Comparison of ENCODE assay signal across 29 cellular contexts in the genomic region with DNA sequence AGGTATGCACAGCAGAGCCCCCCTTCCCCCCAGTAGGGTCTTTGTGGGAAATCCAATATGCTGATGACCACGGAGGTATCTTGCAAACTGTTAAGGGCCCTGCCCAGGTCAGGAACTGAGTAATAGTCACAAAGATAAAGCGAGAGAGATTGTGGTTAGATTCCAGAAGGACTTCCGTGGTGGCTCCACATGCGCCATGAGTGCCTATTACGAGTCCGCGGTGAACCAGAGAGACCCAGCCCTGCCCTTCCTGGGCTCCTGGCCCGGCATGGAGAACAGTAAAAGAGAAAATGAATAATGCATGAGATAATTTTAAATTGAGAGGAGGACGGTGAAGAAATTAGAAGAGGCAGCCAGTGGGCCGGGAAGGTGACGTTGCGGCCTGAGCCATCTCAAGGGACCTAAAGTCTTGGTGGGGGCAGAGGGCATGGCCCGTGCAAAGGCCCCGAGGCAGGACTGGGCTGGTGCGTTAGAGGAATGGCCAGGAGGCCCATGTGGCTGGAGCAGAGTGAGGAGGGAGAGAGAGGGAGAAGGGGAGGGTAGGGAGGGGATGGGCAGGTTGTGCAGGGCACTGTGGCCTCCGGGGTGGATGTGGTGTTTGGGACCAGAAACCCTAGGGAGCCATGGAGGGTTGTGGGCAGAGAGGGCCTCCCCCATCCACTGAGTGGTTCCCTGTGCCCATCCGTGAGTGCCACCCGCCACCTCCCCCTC. TPM values are rescaled to one million over a fixed set of nuclear protein-coding genes. Genes with fewer than 3 reads are reported as not detected.
DNase-seq lines count a peak whose midpoint lies in the region; ATAC-seq, FAIRE-seq and TF ChIP-seq lines count a peak whose summit lies in the region.
"Had no signal": no experiment of that assay in that cellular context is flagged by ENCODE, and none has a peak within 500 bp of the region (broad histone marks: within the 10 kb centered on the region; RNA-seq: fewer than 3 reads in every experiment).

No MANE protein-coding gene starts in this region.

- peak overlapping the region; percentile 20 for H3K4me2 ChIP-seq in keratinocyte (ENCODE audit: control insufficient read depth, extremely low read depth, insufficient read depth, low read depth, low read length)

- no peaks in the 10 kb centered on the region for H3K79me2 ChIP-seq in keratinocyte (ENCODE audit: control insufficient read depth, insufficient read depth, low read length)

- H3K27me3 ChIP-seq in keratinocyte (ENCODE audit: control insufficient read depth, extremely low read depth, insufficient read depth, low read length) = peaks cover 16% of the 10 kb centered on the region

- H2AFZ ChIP-seq in keratinocyte (ENCODE audit: control insufficient read depth, low read length) = no peak overlapping the region

- peaks cover 14% of the 10 kb centered on the region for H3K27me3 Mint-ChIP-seq in HFFc6 (ENCODE audit: insufficient read depth)

- in situ Hi-C loops in astrocyte of the spinal cord (cut with HindIII; ENCODE audit: low sequenced_read_pairs) = no loop called here

- dilution Hi-C loops in keratinocyte (cut with MboI; ENCODE audit: extremely low pct_ligation_motif_present, low sequenced_read_pairs) = no loop called here

- no peaks in the 10 kb centered on the region for H3K9me3 ChIP-seq in keratinocyte (ENCODE audit: control insufficient read depth, low read depth, low read length)
- H3K9me3 ChIP-seq: gastrocnemius medialis, neutrophil, thoracic aorta had no signal

- no peaks in the 10 kb centered on the region for H3K36me3 ChIP-seq in keratinocyte (ENCODE audit: control insufficient read depth in 2 of 2, extremely low read depth in 1 of 2, insufficient read depth in 2 of 2, low read length in 2 of 2)
- H3K36me3 ChIP-seq: gastrocnemius medialis, neutrophil, thoracic aorta had no signal

- H3K9me1 ChIP-seq in keratinocyte (ENCODE audit: control insufficient read depth, extremely low read depth, insufficient read depth, low read length) = no peaks in the 10 kb centered on the region

- TF ChIP-seq CTCF in HFFc6 (IDR thresholded peaks at IDR 0.05) = no peak
- TF ChIP-seq CTCF in astrocyte of the spinal cord (IDR thresholded peaks at IDR 0.05; ENCODE audit: low read depth, low read length) = no peak
- no peak for TF ChIP-seq CTCF in keratinocyte (optimal IDR thresholded peaks at IDR 0.05 in 1 of 3, IDR thresholded peaks at IDR 0.05 in 1 of 3, conservative IDR thresholded peaks at IDR 0.05 in 1 of 3; ENCODE audit: extremely low read depth in 1 of 3, insufficient read depth in 2 of 3, low read length in 3 of 3)

- peak overlapping the region; percentile 29; the same call in 1 of the 2 replicates for H3K4me3 Mint-ChIP-seq in HFFc6
- H3K4me3 Mint-ChIP-seq: activated T-cell treated with anti-CD3 and anti-CD28 coated beads, Interleukin-2, amount 50 U/mL, for 4 hours; memory B cell; stimulated activated memory B cell treated with anti-CD40 and anti-IgM and Interleukin-4, amounts not matched to agents 10 μg/mL and 1 μg/mL and 100 μg/mL, for 72 hours had no signal

- no peak overlapping the region for H3K27ac ChIP-seq in keratinocyte (ENCODE audit: control insufficient read depth, insufficient read depth, low read length)
- H3K27ac ChIP-seq: epithelial cell of prostate, gastrocnemius medialis, neutrophil, skin epidermis, thoracic aorta had no signal

- peak; percentile 94 for DNase-seq in Daoy (ENCODE audit: low read depth)
- peak; percentile 30 for DNase-seq in HFFc6
- peak; percentile 46 for DNase-seq in astrocyte of the spinal cord (ENCODE audit: low read depth, low spot score)
- no peak for DNase-seq in keratinocyte (ENCODE audit: low read depth, low spot score)
- no peak for DNase-seq in NCI-H187 (lab: John Stamatoyannopoulos, UW)
- DNase-seq in GM19240 (ENCODE audit: insufficient read length, low spot score) = no peak
- no peak for DNase-seq in T-helper 9 cell
- DNase-seq: activated CD8-positive, alpha-beta memory T cell treated with anti-CD3 and anti-CD28 coated beads for 24 hours; activated naive CD4-positive, alpha-beta T cell; activated T-cell treated with anti-CD3 and anti-CD28 coated beads, Interleukin-2, amount 50 U/mL, for 4 hours; cerebellar nuclear complex; DMS79; gastrocnemius medialis; KBM-7; kidney glomerular epithelial cell; NCI-H146; NCI-H2171; NCI-H69; SW 1271 had no signal

- no peak overlapping the region for H3K4me3 ChIP-seq in astrocyte of the spinal cord (ENCODE audit: low read depth, low read length)
- no peak overlapping the region for H3K4me3 ChIP-seq in keratinocyte (ENCODE audit: control insufficient read depth in 2 of 3, extremely low read depth in 1 of 3, insufficient read depth in 2 of 3, low read depth in 1 of 3, low read length in 3 of 3)
- H3K4me3 ChIP-seq: gastrocnemius medialis, skin epidermis, thoracic aorta had no signal

- H3K9ac ChIP-seq in keratinocyte (ENCODE audit: control insufficient read depth, extremely low read depth, insufficient read depth, low read length) = no peak overlapping the region

- no peaks in the 10 kb centered on the region for H4K20me1 ChIP-seq in keratinocyte (ENCODE audit: control insufficient read depth, extremely low read depth, insufficient read depth, low read length)

- FAIRE-seq in keratinocyte (lab: Jason Lieb, UNC) = no peak
- FAIRE-seq: H54, TTC549 had no signal

- no peak for ATAC-seq in GM18519 (IDR thresholded peaks at IDR 0.05; ENCODE audit: low FRiP score, unreplicated experiment)
- ATAC-seq: activated T-cell treated with anti-CD3 and anti-CD28 coated beads, Interleukin-2, amount 50 U/mL, for 4 hours; gastrocnemius medialis; Right ventricle myocardium inferior; stimulated activated memory B cell treated with anti-CD40 and anti-IgM and Interleukin-4, amounts not matched to agents 10 μg/mL and 1 μg/mL and 100 μg/mL, for 72 hours had no signal

- H3K27ac Mint-ChIP-seq in HFFc6 = no peak overlapping the region
- H3K27ac Mint-ChIP-seq: memory B cell; stimulated activated memory B cell treated with anti-CD40 and anti-IgM and Interleukin-4, amounts not matched to agents 10 μg/mL and 1 μg/mL and 100 μg/mL, for 72 hours had no signal

- peaks cover 3% of the 10 kb centered on the region for H3K4me1 ChIP-seq in keratinocyte (ENCODE audit: control insufficient read depth, extremely low read depth, insufficient read depth, low read length)
- H3K4me1 ChIP-seq: gastrocnemius medialis had no signal

- H3K36me3 Mint-ChIP-seq in HFFc6 (ENCODE audit: low read depth) = no peaks in the 10 kb centered on the region
- H3K36me3 Mint-ChIP-seq: memory B cell had no signal

- H3K4me1 Mint-ChIP-seq in HFFc6 (ENCODE audit: low read depth) = peaks cover 9% of the 10 kb centered on the region

- no peaks in the 10 kb centered on the region for H3K9me3 Mint-ChIP-seq in HFFc6
- H3K9me3 Mint-ChIP-seq: activated T-cell treated with anti-CD3 and anti-CD28 coated beads, Interleukin-2, amount 50 U/mL, for 4 hours had no signal

RNA-seq across cellular contexts. Expression of a gene that starts 46.6 kb away (rescaled TPM):
- 16.0 and 20.2 TPM in 2 replicates for total RNA-seq in Daoy (2014; rRNA removed; shearing (Covaris generic))
- 100 to 1,000 TPM; 186 to 219 (median 211) TPM for total RNA-seq in HFFc6 (2021; fragmentation: NEBNext Ultra II Directional; extraction: Animal tissue kit (Norgen Biotek cat#: 25700))
- 1.8 to 7.6 TPM (median 2.4 TPM) in 3 replicates for polyA plus RNA-seq in keratinocyte
- 31.7 TPM for polyA plus RNA-seq in keratinocyte (2011; ENCODE audit: low read depth)
- polyA plus RNA-seq in keratinocyte (2011; cell fraction: cytosol; rRNA removed) = 3.3 and 8.9 TPM in 2 replicates
- polyA plus RNA-seq in keratinocyte (2011; cell fraction: nucleus; rRNA removed) = 15.0 and 19.2 TPM in 2 replicates
- 26.2 and 57.7 TPM in 2 replicates for polyA plus RNA-seq in keratinocyte (2012; ENCODE audit: low replicate concordance)
- 6.3 to 75.9 TPM (median 7.7 TPM) in 3 replicates for polyA minus RNA-seq in keratinocyte
- 18.4 TPM for polyA minus RNA-seq in keratinocyte (2011; cell fraction: cytosol; rRNA and poly(A)+ RNA removed)
- 10.4 and 17.4 TPM in 2 replicates for polyA minus RNA-seq in keratinocyte (2011; cell fraction: nucleus; rRNA and poly(A)+ RNA removed)

Comparison
In these comparisons a context has a peak if more than half of its experiments do, and no peak if none do; other contexts are left out.
1. DNase-seq: peak in Daoy (single experiment), HFFc6 (single experiment) and astrocyte of the spinal cord (single experiment); none in keratinocyte (single experiment), NCI-H187 (0 of 2), GM19240 (single experiment) and T-helper 9 cell (single experiment).